In the genomic region with DNA sequence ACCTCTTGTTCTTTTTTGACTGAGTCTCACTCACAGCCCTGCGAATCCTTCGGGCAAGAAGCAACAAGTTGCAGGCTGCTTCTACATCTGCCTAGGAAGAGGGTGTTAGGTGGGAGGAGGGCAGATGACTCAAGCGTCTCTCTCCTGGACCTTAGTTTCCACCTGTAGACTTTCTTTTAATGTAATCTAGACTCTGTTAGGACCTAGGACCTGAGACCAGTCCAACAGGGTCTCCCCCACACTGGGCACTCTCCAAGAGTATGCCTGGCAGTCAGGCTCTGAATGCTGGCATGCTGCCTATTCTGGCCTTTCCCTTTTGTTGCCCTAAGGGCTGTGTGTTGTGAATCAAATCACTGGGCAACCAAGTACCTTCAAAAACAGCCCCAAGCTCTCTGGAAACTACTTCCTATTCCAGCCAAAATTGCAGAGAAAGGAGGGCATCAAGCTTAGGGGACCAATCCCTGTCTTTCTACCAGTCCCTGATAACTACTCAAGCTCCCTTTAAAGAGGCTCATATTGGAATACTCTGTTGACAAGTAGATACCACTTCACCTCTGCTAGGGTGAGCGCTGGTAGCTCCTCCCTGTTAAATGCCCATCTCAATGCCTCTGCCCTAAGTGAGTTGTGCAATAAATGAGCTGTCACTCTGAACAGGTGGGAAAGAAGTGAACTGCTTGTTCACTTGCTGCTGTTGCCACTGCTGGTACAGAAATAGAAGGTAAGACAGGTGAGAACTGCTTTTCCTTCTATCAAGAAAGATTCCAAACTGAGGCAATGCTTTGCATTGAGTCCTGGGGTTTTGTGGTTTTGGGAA, we compare ENCODE assay signal across 1 cellular context.
TF ChIP-seq lines count a peak whose summit lies in the region.

A gene with protein sequence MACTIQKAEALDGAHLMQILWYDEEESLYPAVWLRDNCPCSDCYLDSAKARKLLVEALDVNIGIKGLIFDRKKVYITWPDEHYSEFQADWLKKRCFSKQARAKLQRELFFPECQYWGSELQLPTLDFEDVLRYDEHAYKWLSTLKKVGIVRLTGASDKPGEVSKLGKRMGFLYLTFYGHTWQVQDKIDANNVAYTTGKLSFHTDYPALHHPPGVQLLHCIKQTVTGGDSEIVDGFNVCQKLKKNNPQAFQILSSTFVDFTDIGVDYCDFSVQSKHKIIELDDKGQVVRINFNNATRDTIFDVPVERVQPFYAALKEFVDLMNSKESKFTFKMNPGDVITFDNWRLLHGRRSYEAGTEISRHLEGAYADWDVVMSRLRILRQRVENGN (plus strand): TSS at position 514 of the 814 bp plus-strand sequence. CDS start 14,616 bp downstream, outside the sequence.

TF ChIP-seq in SK-N-SH treated with all-trans-retinoic acid at 6 μM for 48 hours, 23 proteins besides CTCF, POLR2A, EP300 and RAD21 (continued from another document):
- TF ChIP-seq TCF4 (CRISPR knock-in tag; IDR thresholded peaks at IDR 0.05; ENCODE audit: borderline replicate concordance), result no peak
- no peak for TF ChIP-seq ZFP3 (CRISPR knock-in tag; IDR thresholded peaks at IDR 0.05)
- no peak for TF ChIP-seq PPARA (CRISPR knock-in tag; IDR thresholded peaks at IDR 0.05; ENCODE audit: borderline replicate concordance)
- TF ChIP-seq ESRRG (CRISPR knock-in tag; IDR thresholded peaks at IDR 0.05), result no peak
- no peak for TF ChIP-seq GLIS3 (CRISPR knock-in tag; IDR thresholded peaks at IDR 0.05)
- TF ChIP-seq CREB5 (CRISPR knock-in tag; IDR thresholded peaks at IDR 0.05; ENCODE audit: low read depth), result no peak
- no peak for TF ChIP-seq ZNF8 (CRISPR knock-in tag; IDR thresholded peaks at IDR 0.05)
- no peak for TF ChIP-seq OSR1 (CRISPR knock-in tag; IDR thresholded peaks at IDR 0.05)
- TF ChIP-seq TSHZ2 (CRISPR knock-in tag; IDR thresholded peaks at IDR 0.05), result no peak
- TF ChIP-seq ZC3H10 (CRISPR knock-in tag; IDR thresholded peaks at IDR 0.05), result no peak
